ENCODE assay signal across 10 cellular contexts in the genomic region with DNA sequence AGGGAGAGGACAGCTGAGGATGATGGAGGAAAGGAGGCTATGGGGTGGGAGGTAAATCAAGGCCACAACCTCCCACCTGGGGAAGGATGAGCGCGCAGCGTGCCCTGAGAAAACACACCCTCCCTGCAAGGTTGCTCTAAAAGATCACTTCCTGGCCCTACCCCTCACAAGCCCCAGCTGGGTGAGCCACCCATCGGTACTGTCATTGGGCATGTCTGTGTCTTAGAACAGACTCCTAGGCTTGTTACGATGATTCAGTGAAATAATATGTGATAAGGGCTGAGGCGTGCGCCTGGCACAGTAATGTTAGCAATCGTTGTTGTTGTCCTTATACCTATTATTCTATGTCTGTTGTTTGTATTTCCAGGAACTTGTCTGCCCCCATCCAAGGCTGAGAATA.
DNase-seq lines count a peak whose midpoint lies in the region; ATAC-seq, FAIRE-seq and TF ChIP-seq lines count a peak whose summit lies in the region.
"Had no signal": no experiment of that assay in that cellular context is flagged by ENCODE, and none has a peak within 500 bp of the region (broad histone marks: within the 10 kb centered on the region; RNA-seq: fewer than 3 reads in every experiment).

No MANE protein-coding gene starts in this region.

- H3K9ac ChIP-seq in keratinocyte (ENCODE audit: control insufficient read depth, extremely low read depth, insufficient read depth, low read length) = peak overlapping the region; percentile 75

- DNase-seq in Right ventricle myocardium inferior (ENCODE audit: missing footprints) = peak; percentile 41
- DNase-seq in Right ventricle myocardium superior = no peak
- DNase-seq in activated T-cell treated with anti-CD3 and anti-CD28 coated beads, Interleukin-2, amount 50 U/mL, for 48 hours = peak; percentile 36 to 42
- DNase-seq in keratinocyte (ENCODE audit: low read depth, low spot score) = peak; percentile 88
- DNase-seq in stimulated activated naive CD8-positive, alpha-beta T cell treated with anti-CD3 and anti-CD28 coated beads, Interleukin-15, amount 100 ng/mL, for 72 hours = no peak
- DNase-seq in NCI-H1436 (lab: John Stamatoyannopoulos, UW) = no peak
- DNase-seq in NCI-H2081 (lab: John Stamatoyannopoulos, UW) = no peak
- DNase-seq: NCI-H748 treated with DMSO at 0.1 percent for 48 hours had no signal

- H3K9me1 ChIP-seq in keratinocyte (ENCODE audit: control insufficient read depth, extremely low read depth, insufficient read depth, low read length) = no peaks in the 10 kb centered on the region

- H3K4me2 ChIP-seq in keratinocyte (ENCODE audit: control insufficient read depth, extremely low read depth, insufficient read depth, low read depth, low read length) = peak overlapping the region; percentile 68

- FAIRE-seq in keratinocyte (lab: Jason Lieb, UNC) = peak; percentile 98

- H3K27me3 ChIP-seq in keratinocyte (ENCODE audit: control insufficient read depth, extremely low read depth, insufficient read depth, low read length) = no peaks in the 10 kb centered on the region

- H3K4me1 ChIP-seq in keratinocyte (ENCODE audit: control insufficient read depth, extremely low read depth, insufficient read depth, low read length) = peaks cover 36% of the 10 kb centered on the region

- dilution Hi-C loops in keratinocyte (cut with MboI; ENCODE audit: extremely low pct_ligation_motif_present, low sequenced_read_pairs) = no loop called here

- peak overlapping the region; percentile 94 for H3K27ac ChIP-seq in keratinocyte (ENCODE audit: control insufficient read depth, insufficient read depth, low read length)

- no peak overlapping the region for H3K27ac Mint-ChIP-seq in stimulated activated naive CD8-positive, alpha-beta T cell treated with anti-CD3 and anti-CD28 coated beads, Interleukin-15, amount 100 ng/mL, for 72 hours

- no peaks in the 10 kb centered on the region for H3K36me3 ChIP-seq in keratinocyte (ENCODE audit: control insufficient read depth in 2 of 2, extremely low read depth in 1 of 2, insufficient read depth in 2 of 2, low read length in 2 of 2)

- H3K4me3 Mint-ChIP-seq in stimulated activated naive CD8-positive, alpha-beta T cell treated with anti-CD3 and anti-CD28 coated beads, Interleukin-15, amount 100 ng/mL, for 72 hours = peak overlapping the region in 1 of 2 donors; percentile 1
- H3K4me3 Mint-ChIP-seq: CD8-positive, alpha-beta memory T cell had no signal

- peaks cover 45% of the 10 kb centered on the region for H3K4me1 Mint-ChIP-seq in stimulated activated naive CD8-positive, alpha-beta T cell treated with anti-CD3 and anti-CD28 coated beads, Interleukin-15, amount 100 ng/mL, for 72 hours

- H3K9me3 ChIP-seq in keratinocyte (ENCODE audit: control insufficient read depth, low read depth, low read length) = no peaks in the 10 kb centered on the region

- H2AFZ ChIP-seq in keratinocyte (ENCODE audit: control insufficient read depth, low read length) = no peak overlapping the region

- ATAC-seq in Right ventricle myocardium inferior (no peak), Right ventricle myocardium superior (ENCODE audit: poor library complexity) (no peak), GM21576 (IDR thresholded peaks at IDR 0.05; ENCODE audit: unreplicated experiment) (no peak)
- peak; percentile 64 for ATAC-seq in stimulated activated naive CD8-positive, alpha-beta T cell treated with anti-CD3 and anti-CD28 coated beads, Interleukin-15, amount 100 ng/mL, for 72 hours

- H3K9me3 Mint-ChIP-seq in stimulated activated naive CD8-positive, alpha-beta T cell treated with anti-CD3 and anti-CD28 coated beads, Interleukin-15, amount 100 ng/mL, for 72 hours = no peaks in the 10 kb centered on the region
- H3K9me3 Mint-ChIP-seq: CD8-positive, alpha-beta memory T cell had no signal

- H3K79me2 ChIP-seq in keratinocyte (ENCODE audit: control insufficient read depth, insufficient read depth, low read length) = no peaks in the 10 kb centered on the region

- intact Hi-C loops in Right ventricle myocardium inferior (cut with DNase I) (no loop called here), Right ventricle myocardium superior (cut with DNase I) (no loop called here)

- no peak overlapping the region for H3K4me3 ChIP-seq in keratinocyte (ENCODE audit: control insufficient read depth in 2 of 3, extremely low read depth in 1 of 3, insufficient read depth in 2 of 3, low read depth in 1 of 3, low read length in 3 of 3)

- peaks cover 9% of the 10 kb centered on the region for H3K27me3 Mint-ChIP-seq in stimulated activated naive CD8-positive, alpha-beta T cell treated with anti-CD3 and anti-CD28 coated beads, Interleukin-15, amount 100 ng/mL, for 72 hours

- no peaks in the 10 kb centered on the region for H4K20me1 ChIP-seq in keratinocyte (ENCODE audit: control insufficient read depth, extremely low read depth, insufficient read depth, low read length)

- no peak for TF ChIP-seq CTCF in keratinocyte (optimal IDR thresholded peaks at IDR 0.05 in 1 of 3, IDR thresholded peaks at IDR 0.05 in 1 of 3, conservative IDR thresholded peaks at IDR 0.05 in 1 of 3; ENCODE audit: extremely low read depth in 1 of 3, insufficient read depth in 2 of 3, low read length in 3 of 3)

Comparison
In these comparisons a context has a peak if more than half of its experiments do, and no peak if none do; other contexts are left out.
1. DNase-seq: peak in Right ventricle myocardium inferior (single experiment), activated T-cell treated with anti-CD3 and anti-CD28 coated beads, Interleukin-2, amount 50 U/mL, for 48 hours (2 of 2) and keratinocyte (single experiment); none in Right ventricle myocardium superior (single experiment), stimulated activated naive CD8-positive, alpha-beta T cell treated with anti-CD3 and anti-CD28 coated beads, Interleukin-15, amount 100 ng/mL, for 72 hours (0 of 2), NCI-H1436 (single experiment) and NCI-H2081 (0 of 2).